ENCODE assay signal across 15 cellular contexts in the genomic region with DNA sequence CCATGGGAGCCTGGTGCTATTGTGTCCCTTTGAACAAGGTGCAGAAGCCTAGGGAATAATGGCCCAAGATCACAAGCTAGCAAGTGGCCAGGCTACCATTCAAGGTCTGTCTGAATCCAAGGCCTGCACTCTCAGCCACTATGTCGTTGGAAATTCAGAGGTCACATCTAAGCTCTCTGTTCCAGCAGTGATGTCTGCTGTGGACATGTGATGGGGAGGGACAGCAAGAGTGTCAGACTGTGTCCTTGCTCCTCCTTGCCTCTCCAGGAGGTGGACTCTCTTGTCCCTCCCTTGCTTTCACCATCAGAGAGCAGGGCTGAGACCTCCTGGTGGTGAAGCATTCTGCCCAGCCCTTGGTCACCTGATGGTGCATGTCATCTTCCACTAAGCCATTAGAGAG. TPM values are rescaled to one million over a fixed set of nuclear protein-coding genes. Genes with fewer than 3 reads are reported as not detected.
A peak's percentile ranks its signal among the peaks of the same experiment; 100 is the strongest.
DNase-seq lines count a peak whose midpoint lies in the region; ATAC-seq and TF ChIP-seq lines count a peak whose summit lies in the region.
"Had no signal": no experiment of that assay in that cellular context is flagged by ENCODE, and none has a peak within 500 bp of the region (broad histone marks: within the 10 kb centered on the region; RNA-seq: fewer than 3 reads in every experiment).

No MANE protein-coding gene starts in this region.

- TF ChIP-seq EP300 in tibial nerve (IDR thresholded peaks at IDR 0.05), result no peak

- H3K4me3 Mint-ChIP-seq in activated CD8-positive, alpha-beta T cell treated with anti-CD3 and anti-CD28 coated beads, Interleukin-2, amount 10 ng/mL, durations not matched to agents 7 days and 5 days, result no peak overlapping the region
- H3K4me3 Mint-ChIP-seq in activated CD8-positive, alpha-beta T cell treated with anti-CD3 and anti-CD28 coated beads for 36 hours, result no peak overlapping the region

- TF ChIP-seq CTCF in activated CD8-positive, alpha-beta T cell treated with anti-CD3 and anti-CD28 coated beads for 36 hours (IDR thresholded peaks at IDR 0.05), result no peak
- TF ChIP-seq CTCF in left ventricle myocardium inferior (IDR thresholded peaks at IDR 0.05; ENCODE audit: borderline replicate concordance), result no peak
- TF ChIP-seq CTCF in tibial nerve (IDR thresholded peaks at IDR 0.05), result no peak

- no peak for ATAC-seq in activated CD8-positive, alpha-beta T cell treated with anti-CD3 and anti-CD28 coated beads, Interleukin-2, amount 10 ng/mL, durations not matched to agents 7 days and 5 days
- ATAC-seq in activated CD8-positive, alpha-beta T cell treated with anti-CD3 and anti-CD28 coated beads for 36 hours, result no peak

- H3K9me3 Mint-ChIP-seq in activated CD8-positive, alpha-beta T cell treated with anti-CD3 and anti-CD28 coated beads, Interleukin-2, amount 10 ng/mL, durations not matched to agents 7 days and 5 days (ENCODE audit: insufficient read depth), result no peaks in the 10 kb centered on the region
- H3K9me3 Mint-ChIP-seq in activated CD8-positive, alpha-beta T cell treated with anti-CD3 and anti-CD28 coated beads for 36 hours, result no peaks in the 10 kb centered on the region

- no peak overlapping the region for H3K4me3 ChIP-seq in left ventricle myocardium inferior
- no peak overlapping the region for H3K4me3 ChIP-seq in tibial nerve
- H3K4me3 ChIP-seq: prostate gland, SJCRH30 had no signal

- peaks cover 90% of the 10 kb centered on the region for H3K4me1 Mint-ChIP-seq in activated CD8-positive, alpha-beta T cell treated with anti-CD3 and anti-CD28 coated beads, Interleukin-2, amount 10 ng/mL, durations not matched to agents 7 days and 5 days (ENCODE audit: low read depth)
- H3K4me1 Mint-ChIP-seq in activated CD8-positive, alpha-beta T cell treated with anti-CD3 and anti-CD28 coated beads for 36 hours (ENCODE audit: low read depth), result peaks cover 85% of the 10 kb centered on the region

- WGBS in tibial nerve, 2 donors, result 43 to 83% methylated on average over 1 of the region's 1 CpG

- no peaks in the 10 kb centered on the region for H3K27me3 Mint-ChIP-seq in activated CD8-positive, alpha-beta T cell treated with anti-CD3 and anti-CD28 coated beads, Interleukin-2, amount 10 ng/mL, durations not matched to agents 7 days and 5 days (ENCODE audit: low read depth)
- no peaks in the 10 kb centered on the region for H3K27me3 Mint-ChIP-seq in activated CD8-positive, alpha-beta T cell treated with anti-CD3 and anti-CD28 coated beads for 36 hours

- H3K4me1 ChIP-seq in left ventricle myocardium inferior (peaks cover 99% of the 10 kb centered on the region), tibial nerve (peaks cover 4 to 90% (median 60%) of the 10 kb centered on the region in 4 donors)

- H3K27me3 ChIP-seq in left ventricle myocardium inferior (ENCODE audit: low read depth) (no peaks in the 10 kb centered on the region), tibial nerve (no peaks in the 10 kb centered on the region)
- H3K27me3 ChIP-seq: SJCRH30 had no signal

- intact Hi-C loops in activated CD8-positive, alpha-beta T cell treated with anti-CD3 and anti-CD28 coated beads for 36 hours (cut with micrococcal nuclease), result no loop called here
- intact Hi-C loops in left ventricle myocardium inferior (cut with micrococcal nuclease), result no loop called here

- no peak for DNase-seq in activated CD8-positive, alpha-beta T cell treated with anti-CD3 and anti-CD28 coated beads, Interleukin-2, amount 10 ng/mL, durations not matched to agents 7 days and 5 days
- DNase-seq in activated CD8-positive, alpha-beta T cell treated with anti-CD3 and anti-CD28 coated beads for 36 hours, result no peak
- peak; percentile 26 for DNase-seq in NCI-H69 (lab: John Stamatoyannopoulos, UW)
- no peak for DNase-seq in left ventricle myocardium inferior
- no peak for DNase-seq in tibial nerve (ENCODE audit: low spot score in 2 of 2)
- DNase-seq in HUDEP-2 (lab: John Stamatoyannopoulos, UW; ENCODE audit: unreplicated experiment in 76 of 76), result no peak
- no peak for DNase-seq in retina
- no peak for DNase-seq in NCI-H2029 treated with DMSO at 0.1 percent for 48 hours (lab: John Stamatoyannopoulos, UW)
- DNase-seq: 8988T, EL, foreskin melanocyte, NCI-H2081 treated with DMSO at 0.1 percent for 48 hours, NCI-H510A treated with DMSO at 0.1 percent for 48 hours, SJCRH30 had no signal

- H3K36me3 Mint-ChIP-seq in activated CD8-positive, alpha-beta T cell treated with anti-CD3 and anti-CD28 coated beads, Interleukin-2, amount 10 ng/mL, durations not matched to agents 7 days and 5 days (ENCODE audit: low read depth), result peaks cover 31% of the 10 kb centered on the region
- H3K36me3 Mint-ChIP-seq in activated CD8-positive, alpha-beta T cell treated with anti-CD3 and anti-CD28 coated beads for 36 hours (ENCODE audit: low read depth), result peaks cover 16% of the 10 kb centered on the region

- CTCF ChIA-PET in activated CD8-positive, alpha-beta T cell treated with anti-CD3 and anti-CD28 coated beads, Interleukin-2, amount 10 ng/mL, durations not matched to agents 7 days and 5 days (lab: Charles Lee), result interaction anchor here (6.2 kb wide), 1 partner anchor 12 kb away, joined by 73 read pairs; no protein-coding TSS in a partner anchor
- CTCF ChIA-PET in activated CD8-positive, alpha-beta T cell treated with anti-CD3 and anti-CD28 coated beads for 36 hours (lab: Charles Lee), result interaction anchor here (1.3 to 1.6 kb wide), 3 partner anchors 10 to 31 kb away, joined by 3 to 7 read pairs (median 5); no protein-coding TSS in a partner anchor

- H3K36me3 ChIP-seq in left ventricle myocardium inferior, result no peaks in the 10 kb centered on the region
- peaks cover 0 to 17% (median 0%) of the 10 kb centered on the region in 3 donors for H3K36me3 ChIP-seq in tibial nerve
- H3K36me3 ChIP-seq: prostate gland, SJCRH30 had no signal

- H3K9me3 ChIP-seq in left ventricle myocardium inferior (replicated peaks), result no peaks in the 10 kb centered on the region
- H3K9me3 ChIP-seq in tibial nerve, result no peaks in the 10 kb centered on the region
- H3K9me3 ChIP-seq: prostate gland, SJCRH30 had no signal

- TF ChIP-seq POLR2A in tibial nerve (IDR thresholded peaks at IDR 0.05), result no peak

- H3K27ac ChIP-seq in left ventricle myocardium inferior (replicated peaks) (peak overlapping the region; percentile 91), tibial nerve (peak overlapping the region in 3 of 4 donors; percentile 72 to 77 (median 77))
- H3K27ac ChIP-seq: SJCRH30 had no signal

- peak overlapping the region; percentile 60 for H3K27ac Mint-ChIP-seq in activated CD8-positive, alpha-beta T cell treated with anti-CD3 and anti-CD28 coated beads, Interleukin-2, amount 10 ng/mL, durations not matched to agents 7 days and 5 days
- H3K27ac Mint-ChIP-seq in activated CD8-positive, alpha-beta T cell treated with anti-CD3 and anti-CD28 coated beads for 36 hours, result no peak overlapping the region

- POLR2A ChIA-PET in activated CD8-positive, alpha-beta T cell treated with anti-CD3 and anti-CD28 coated beads, Interleukin-2, amount 10 ng/mL, durations not matched to agents 7 days and 5 days (lab: Charles Lee), result interaction anchor here (1.4 kb wide), 1 partner anchor 9 kb away, joined by 3 read pairs; no protein-coding TSS in a partner anchor
- POLR2A ChIA-PET in activated CD8-positive, alpha-beta T cell treated with anti-CD3 and anti-CD28 coated beads for 36 hours (lab: Charles Lee), result interaction anchor here (1.2 kb wide), 1 partner anchor 14 kb away, joined by 4 read pairs; no protein-coding TSS in a partner anchor

RNA-seq across cellular contexts. Expression of gene SUSD2, which starts 37.2 kb away (rescaled TPM):
- total RNA-seq in activated CD8-positive, alpha-beta T cell treated with anti-CD3 and anti-CD28 coated beads, Interleukin-2, amount 10 ng/mL, durations not matched to agents 7 days and 5 days, result 1 to 10 TPM; 1.3 to 1.9 TPM
- under 1 TPM; 0.65 to 0.95 TPM for total RNA-seq in activated CD8-positive, alpha-beta T cell treated with anti-CD3 and anti-CD28 coated beads for 36 hours
- total RNA-seq in left ventricle myocardium inferior (3.2 TPM), tibial nerve (1 to 10 TPM; 9.0 to 9.6 (median 9.4) TPM)
- total RNA-seq: SJCRH30 had no signal
